In the genomic region with DNA sequence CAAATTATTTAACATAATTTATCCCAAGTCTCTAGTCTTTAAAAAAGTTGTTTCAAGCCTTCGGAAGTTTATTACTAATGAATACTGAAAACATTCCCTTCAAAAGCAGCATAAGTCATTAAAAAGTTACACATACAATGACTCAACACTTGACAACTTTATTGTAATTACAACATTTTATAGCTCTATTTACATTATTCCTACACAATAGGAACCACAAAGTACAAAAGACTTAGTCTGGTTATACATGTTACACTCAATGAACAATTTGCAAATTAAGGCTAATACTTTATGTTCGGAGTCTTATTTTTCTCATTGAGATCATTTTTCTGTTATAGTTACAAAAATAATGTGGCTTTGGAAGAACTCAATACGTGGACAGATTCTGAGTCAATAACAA, we compare ENCODE assay signal across 21 cellular contexts.
"Had no signal": no experiment of that assay in that cellular context is flagged by ENCODE, and none has a peak within 500 bp of the region (broad histone marks: within the 10 kb centered on the region; RNA-seq: fewer than 3 reads in every experiment).

No MANE protein-coding gene starts in this region.

- H3K36me3 ChIP-seq: SJSA1 had no signal

- DNase-seq: IMR-90, Karpas-422, KG1, MM.1S, NCI-H1092 treated with DMSO at 0.1 percent for 48 hours, NCI-H1436, NCI-H187 treated with DMSO at 0.1 percent for 48 hours, NCI-H2029 treated with DMSO at 0.1 percent for 48 hours, NCI-H2171 treated with DMSO at 0.1 percent for 48 hours, NCI-H345, NCI-H446 treated with DMSO at 0.1 percent for 48 hours, NCI-H510A treated with DMSO at 0.1 percent for 48 hours, NCI-H526 treated with DMSO at 0.1 percent for 48 hours, NCI-H774, Right ventricle myocardium superior, RPMI8226, SIG-M5 had no signal

- H3K27me3 ChIP-seq: SJSA1 had no signal

- ATAC-seq: HepG2 had no signal

- FAIRE-seq: HepG2, RCC 7860 had no signal

- H3K4me3 ChIP-seq: SJSA1, SK-N-MC had no signal
